12 cellular contexts compared by ENCODE assay signal in genomic region chr20:9442858-9443257, GRCh38.
A peak's percentile ranks its signal among the peaks of the same experiment; 100 is the strongest.
DNase-seq lines count a peak whose midpoint lies in the region; ATAC-seq, FAIRE-seq and TF ChIP-seq lines count a peak whose summit lies in the region.
"Had no signal": no experiment of that assay in that cellular context is flagged by ENCODE, and none has a peak within 500 bp of the region (broad histone marks: within the 10 kb centered on the region; RNA-seq: fewer than 3 reads in every experiment).

No MANE protein-coding gene starts in this region.

- ATAC-seq in A549: peak in 1 of 2 experiments; percentile 52; a peak in 2 of 6 replicates
- ATAC-seq in GM19023 (IDR thresholded peaks at IDR 0.05; ENCODE audit: unreplicated experiment): peak; percentile 54
- ATAC-seq in HG03196 (IDR thresholded peaks at IDR 0.05; ENCODE audit: unreplicated experiment): peak; percentile 57

- no peak for TF ChIP-seq EP300 in A549 (IDR thresholded peaks at IDR 0.05)

- TF ChIP-seq POLR2A in A549 (IDR thresholded peaks at IDR 0.05; ENCODE audit: low read length): no peak

- POLR2A ChIA-PET in A549 (lab: Yijun Ruan, JAX): no interaction called here

- FAIRE-seq in A549 (lab: Jason Lieb, UNC): peak; percentile 82

- TF ChIP-seq CTCF in A549 (IDR thresholded peaks at IDR 0.05) (no peak), coronary artery (IDR thresholded peaks at IDR 0.05) (no peak)

- no peaks in the 10 kb centered on the region for H3K4me1 ChIP-seq in A549
- H3K4me1 ChIP-seq: HAP-1, right atrium auricular region had no signal

- H3K4me2 ChIP-seq in A549: no peak overlapping the region

- no peak for TF ChIP-seq RAD21 in A549 (conservative IDR thresholded peaks at IDR 0.05 in 1 of 2, IDR thresholded peaks at IDR 0.05 in 1 of 2)

- peaks cover 9% of the 10 kb centered on the region; the same call in 2 of the 3 replicates for H3K9me3 ChIP-seq in A549
- H3K9me3 ChIP-seq: HAP-1 had no signal

- no peak overlapping the region for H3K27ac ChIP-seq in A549
- H3K27ac ChIP-seq in coronary artery: no peak overlapping the region
- H3K27ac ChIP-seq: C4-2B, right atrium auricular region had no signal

- CTCF ChIA-PET in A549 (lab: Yijun Ruan, JAX): interaction anchor here (0.5 to 2.3 kb wide), 2 partner anchors 167 to 645 kb away, joined by 3 to 9 read pairs; no protein-coding TSS in a partner anchor

- DNase-seq in A549 (ENCODE audit: low read depth in 1 of 2, low spot score in 1 of 2) (peak in 1 of 2 experiments; percentile 39), NCI-H774 (lab: John Stamatoyannopoulos, UW) (peak; percentile 3), HCEC 1CT (no peak), dedifferentiated amniotic fluid mesenchymal stem cell (ENCODE audit: extremely low spot score) (no peak), coronary artery (ENCODE audit: low spot score) (no peak)
- no peak for DNase-seq in stimulated activated naive CD4-positive, alpha-beta T cell (lab: John Stamatoyannopoulos, UW)
- DNase-seq: NK-92 treated with Interleukin-12 subunit alpha and Interleukin-12 subunit beta, amount 100 ng/mL, for 24 hours had no signal

- no peak overlapping the region for H3K4me3 ChIP-seq in A549
- no peak overlapping the region for H3K4me3 ChIP-seq in coronary artery
- H3K4me3 ChIP-seq: HAP-1, right atrium auricular region had no signal

TF ChIP-seq in A549, 52 proteins besides CTCF, POLR2A, EP300 and RAD21:
- TF ChIP-seq TP53 (CRISPR knock-in tag; IDR thresholded peaks at IDR 0.05) (no peak), HDAC2 (IDR thresholded peaks at IDR 0.05) (no peak), SMC3 (IDR thresholded peaks at IDR 0.05) (no peak), POLR2AphosphoS2 (conservative IDR thresholded peaks at IDR 0.05; ENCODE audit: low read length) (no peak), PHF8 (IDR thresholded peaks at IDR 0.05; ENCODE audit: borderline replicate concordance, low read depth) (no peak), RFX5 (IDR thresholded peaks at IDR 0.05) (no peak), GATA3 (IDR thresholded peaks at IDR 0.05; ENCODE audit: borderline replicate concordance) (no peak), NPAS2 (CRISPR knock-in tag; IDR thresholded peaks at IDR 0.05; ENCODE audit: borderline replicate concordance) (no peak), NR3C1 (IDR thresholded peaks at IDR 0.05) (no peak), CHD4 (IDR thresholded peaks at IDR 0.05; ENCODE audit: borderline replicate concordance) (no peak), JUN (IDR thresholded peaks at IDR 0.05) (no peak), MYC (IDR thresholded peaks at IDR 0.05; ENCODE audit: borderline replicate concordance, low read length) (no peak), CEBPB (IDR thresholded peaks at IDR 0.05) (no peak), CBX2 (IDR thresholded peaks at IDR 0.05; ENCODE audit: borderline replicate concordance, low read depth) (no peak)
- TF ChIP-seq, protein P1, sequence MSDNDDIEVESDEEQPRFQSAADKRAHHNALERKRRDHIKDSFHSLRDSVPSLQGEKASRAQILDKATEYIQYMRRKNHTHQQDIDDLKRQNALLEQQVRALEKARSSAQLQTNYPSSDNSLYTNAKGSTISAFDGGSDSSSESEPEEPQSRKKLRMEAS (IDR thresholded peaks at IDR 0.05): no peak
